In genomic region chr9:133160742-133161541, GRCh38 we compare ENCODE assay signal across 1 cellular context.
TF ChIP-seq lines count a peak whose summit lies in the region.

No MANE protein-coding gene starts in this region.

TF ChIP-seq in HepG2, 621 proteins besides CTCF, POLR2A, EP300 and RAD21 (continued from another document):
- TF ChIP-seq ZBTB1 (CRISPR knock-in tag; IDR thresholded peaks at IDR 0.05; ENCODE audit: borderline replicate concordance) (no peak), DZIP1 (CRISPR knock-in tag; IDR thresholded peaks at IDR 0.05) (no peak), PLRG1 (conservative IDR thresholded peaks at IDR 0.05) (no peak), ZNF33B (CRISPR knock-in tag; IDR thresholded peaks at IDR 0.05) (no peak), HMGXB4 (CRISPR knock-in tag; IDR thresholded peaks at IDR 0.05; ENCODE audit: borderline replicate concordance in 1 of 2, low read depth in 1 of 2) (no peak), NBN (conservative IDR thresholded peaks at IDR 0.05) (no peak), ZNF567 (CRISPR knock-in tag; IDR thresholded peaks at IDR 0.05; ENCODE audit: borderline replicate concordance) (0 out of 2 replicates have a peak, but pooled peaks have one; percentile 41), ZNF362 (CRISPR knock-in tag; IDR thresholded peaks at IDR 0.05; ENCODE audit: borderline replicate concordance) (0 out of 2 replicates have a peak, but pooled peaks have one; percentile 41), ZNF574 (CRISPR knock-in tag; IDR thresholded peaks at IDR 0.05) (no peak), ZNF746 (CRISPR knock-in tag; IDR thresholded peaks at IDR 0.05) (no peak), SNAPC5 (CRISPR knock-in tag; IDR thresholded peaks at IDR 0.05; ENCODE audit: borderline replicate concordance) (no peak), ZNF780A (CRISPR knock-in tag; IDR thresholded peaks at IDR 0.05) (no peak), MED13 (CRISPR knock-in tag; IDR thresholded peaks at IDR 0.05) (no peak), CSRNP1 (CRISPR knock-in tag; IDR thresholded peaks at IDR 0.05) (no peak), SRF (IDR thresholded peaks at IDR 0.05; ENCODE audit: low read depth, low read length) (peak; percentile 59; the same call in 1 of the 2 replicates), HNF4G (IDR thresholded peaks at IDR 0.05; ENCODE audit: borderline replicate concordance, low read depth, low read length) (0 out of 2 replicates have a peak, but pooled peaks have one; percentile 10), HNF4G (CRISPR knock-in tag; IDR thresholded peaks at IDR 0.05; ENCODE audit: borderline replicate concordance, low read depth) (no peak), ZNF607 (CRISPR knock-in tag; IDR thresholded peaks at IDR 0.05; ENCODE audit: borderline replicate concordance) (no peak), AGO2 (optimal IDR thresholded peaks at IDR 0.05; ENCODE audit: low read depth, low read length) (no peak), ARID3A (IDR thresholded peaks at IDR 0.05; ENCODE audit: low read depth, low read length) (no peak), ZNF124 (CRISPR knock-in tag; IDR thresholded peaks at IDR 0.05) (no peak), KLF13 (CRISPR knock-in tag; IDR thresholded peaks at IDR 0.05) (no peak), PRDM15 (CRISPR knock-in tag; IDR thresholded peaks at IDR 0.05) (no peak), FIP1L1 (IDR thresholded peaks at IDR 0.05; ENCODE audit: borderline replicate concordance, insufficient read depth, low read depth, low read length) (no peak), ZNF512 (CRISPR knock-in tag; IDR thresholded peaks at IDR 0.05) (no peak), MXD3 (CRISPR knock-in tag; IDR thresholded peaks at IDR 0.05) (no peak), SIX1 (CRISPR knock-in tag; IDR thresholded peaks at IDR 0.05; ENCODE audit: borderline replicate concordance) (no peak), SSRP1 (CRISPR knock-in tag; IDR thresholded peaks at IDR 0.05) (no peak)
